Comparison of ENCODE assay signal across 8 cellular contexts in the genomic region with DNA sequence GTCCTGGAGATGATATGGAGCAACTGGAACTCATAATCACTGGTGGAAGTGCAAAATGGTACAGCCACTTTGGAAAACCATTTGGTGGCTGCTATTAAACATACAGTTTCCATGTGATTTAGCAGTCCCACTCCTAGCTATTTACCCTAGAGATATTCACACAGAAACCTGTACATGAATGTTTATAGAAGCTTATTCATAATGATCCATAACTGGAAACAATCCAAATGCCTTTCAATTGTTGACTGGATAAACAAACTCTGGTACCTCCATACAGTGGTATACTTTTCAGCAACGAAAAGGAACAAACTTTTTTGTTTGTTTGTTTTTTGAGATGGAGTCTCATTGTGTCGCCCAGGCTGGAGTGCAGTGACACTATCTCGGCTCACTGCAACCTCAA. TPM values are rescaled to one million over a fixed set of nuclear protein-coding genes. Genes with fewer than 3 reads are reported as not detected.
"Had no signal": no experiment of that assay in that cellular context is flagged by ENCODE, and none has a peak within 500 bp of the region (broad histone marks: within the 10 kb centered on the region; RNA-seq: fewer than 3 reads in every experiment).

No MANE protein-coding gene starts in this region.

- H3K9ac ChIP-seq: GM23248 had no signal

- H3K36me3 ChIP-seq: HAP-1 had no signal

- DNase-seq: GM23248, GOT3, H7, HFFc6, IMR-90 had no signal

- H2AFZ ChIP-seq: GM23248 had no signal

- H3K9me3 ChIP-seq: HAP-1 had no signal

- H3K4me3 ChIP-seq: GM23248, HAP-1, K562 had no signal

- ATAC-seq: HCT116, K562 had no signal

- H3K27ac ChIP-seq: GM23248 had no signal

RNA-seq across cellular contexts. Expression of a gene that starts 47.7 kb away (rescaled TPM):
- total RNA-seq: GM23248 had no signal
